In the genomic region with DNA sequence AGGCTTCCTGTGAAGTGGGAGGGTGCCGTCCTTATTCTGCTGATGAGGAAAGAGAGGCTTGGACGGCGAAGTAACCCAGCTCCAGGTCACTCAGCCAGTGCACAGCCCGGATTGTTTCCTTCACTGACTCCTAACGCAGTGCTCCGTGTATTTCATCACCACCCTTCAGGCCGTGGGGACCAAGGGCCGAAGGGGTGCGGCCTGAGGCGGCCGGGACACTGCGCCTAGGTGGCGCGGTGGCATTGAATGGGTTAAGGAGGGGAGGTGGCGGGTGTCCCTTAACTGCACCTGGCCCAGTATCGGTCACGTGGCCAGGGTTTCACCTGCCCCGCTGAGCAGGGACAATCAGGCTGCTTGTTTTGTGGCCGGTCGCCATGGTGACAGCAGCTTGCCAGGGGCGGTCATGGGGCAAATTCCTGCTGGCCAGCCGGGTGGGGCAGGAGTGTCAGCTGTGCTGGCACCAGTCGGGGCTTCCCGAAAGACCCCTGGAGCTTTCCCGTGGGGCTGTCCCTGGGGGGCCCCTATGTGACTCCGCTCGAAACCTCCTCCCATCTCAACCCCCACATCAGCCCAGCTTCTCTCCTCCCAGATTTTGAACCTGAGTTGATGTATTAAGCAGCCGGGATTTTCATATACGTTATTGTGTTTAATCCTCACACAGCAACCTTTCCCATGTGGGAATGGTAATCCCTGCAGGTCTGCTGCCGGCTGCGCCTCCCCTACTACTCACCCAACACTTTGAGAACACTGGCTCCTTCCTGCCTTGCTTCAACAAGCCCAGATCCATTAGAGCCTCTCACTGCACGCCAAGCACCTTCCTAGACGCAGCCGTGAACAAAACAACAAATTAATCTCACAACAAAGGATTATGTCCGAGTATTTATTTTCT, we compare ENCODE assay signal across 9 cellular contexts. TPM values are rescaled to one million over a fixed set of nuclear protein-coding genes. Genes with fewer than 3 reads are reported as not detected.
A peak's percentile ranks its signal among the peaks of the same experiment; 100 is the strongest.
DNase-seq lines count a peak whose midpoint lies in the region; TF ChIP-seq lines count a peak whose summit lies in the region.
"Had no signal": no experiment of that assay in that cellular context is flagged by ENCODE, and none has a peak within 500 bp of the region (broad histone marks: within the 10 kb centered on the region; RNA-seq: fewer than 3 reads in every experiment).

No MANE protein-coding gene starts in this region.

- H3K4me1 ChIP-seq in prostate gland (replicated peaks) = peaks cover 14% of the 10 kb centered on the region

- DNase-seq in HK-2 (ENCODE audit: unreplicated experiment) = peak; percentile 72
- DNase-seq in NCI-H69 (lab: John Stamatoyannopoulos, UW) = peak; percentile 99
- peak; percentile 90 for DNase-seq in glomerular visceral epithelial cell (ENCODE audit: extremely low spot score)
- peak; percentile 71 for DNase-seq in prostate gland (ENCODE audit: low spot score)
- DNase-seq in effector CD4-positive, alpha-beta T cell = no peak
- no peak for DNase-seq in activated effector memory CD4-positive, alpha-beta T cell treated with anti-CD3 and anti-CD28 coated beads, Interleukin-2, amount 50 U/mL, for 16 hours
- no peak for DNase-seq in stimulated activated CD4-positive, alpha-beta T cell treated with anti-CD3 and anti-CD28 coated beads, Interleukin-12 subunit alpha, Interleukin-12 subunit beta, amount 100 ng/mL, for 4 hours
- DNase-seq in putamen (ENCODE audit: low spot score) = no peak

- no peak for TF ChIP-seq CTCF in prostate gland (IDR thresholded peaks at IDR 0.05)

- H3K4me3 ChIP-seq in prostate gland = no peak overlapping the region
- H3K4me3 ChIP-seq: skin epidermis had no signal

- H3K36me3 ChIP-seq in prostate gland = no peaks in the 10 kb centered on the region

- H3K27ac ChIP-seq in prostate gland = peak overlapping the region; percentile 89 to 92

- no peaks in the 10 kb centered on the region for H3K27me3 ChIP-seq in prostate gland (replicated peaks; ENCODE audit: insufficient read depth)

- intact Hi-C loops in prostate gland (cut with DNase I) = loop anchor here (5.0 kb wide), 1 partner anchor 109 kb away; no protein-coding TSS in a partner anchor

- 23% methylated on average over 35 of the region's 35 CpGs for WGBS in prostate gland

- no peak for TF ChIP-seq POLR2A in prostate gland (IDR thresholded peaks at IDR 0.05)

- H3K9me3 ChIP-seq in prostate gland = no peaks in the 10 kb centered on the region

RNA-seq across cellular contexts. Expression of a gene that starts 4.4 kb away (rescaled TPM):
- total RNA-seq in prostate gland = 10 to 100 TPM; 55.2 to 87.8 TPM

RNA-seq across cellular contexts. Expression of a gene that starts 23.5 kb away (rescaled TPM):
- 10 to 100 TPM in 1 of 2 donors, 1 to 10 TPM in 1; 6.8 to 15.3 TPM for total RNA-seq in prostate gland

RNA-seq across cellular contexts. Expression of a gene that starts 27.1 kb away (rescaled TPM):
- 100 to 1,000 TPM; 156 to 176 TPM for total RNA-seq in prostate gland

RNA-seq across cellular contexts. Expression of a gene that starts 59.6 kb away (rescaled TPM):
- total RNA-seq in prostate gland = 100 to 1,000 TPM in 1 of 2 donors, 10 to 100 TPM in 1; 72.3 to 196 TPM

RNA-seq across cellular contexts. Expression of a gene that starts 59.7 kb away (rescaled TPM):
- total RNA-seq in prostate gland = 10 to 100 TPM; 16.3 to 16.8 TPM

Comparison
In these comparisons a context has a peak if more than half of its experiments do, and no peak if none do; other contexts are left out.
1. DNase-seq: peak in HK-2 (single experiment), NCI-H69 (single experiment), glomerular visceral epithelial cell (single experiment) and prostate gland (single experiment); none in effector CD4-positive, alpha-beta T cell (single experiment), activated effector memory CD4-positive, alpha-beta T cell treated with anti-CD3 and anti-CD28 coated beads, Interleukin-2, amount 50 U/mL, for 16 hours (single experiment), stimulated activated CD4-positive, alpha-beta T cell treated with anti-CD3 and anti-CD28 coated beads, Interleukin-12 subunit alpha, Interleukin-12 subunit beta, amount 100 ng/mL, for 4 hours (single experiment) and putamen (single experiment).